ENCODE assay signal across 7 cellular contexts in genomic region chr7:76959569-76960397, GRCh38.
DNase-seq lines count a peak whose midpoint lies in the region; ATAC-seq and TF ChIP-seq lines count a peak whose summit lies in the region.
"Not testable (repeated sequence)": the region's sequence is repeated elsewhere in the genome, so short reads cannot be mapped to it uniquely, and the experiment has no call there.

No MANE protein-coding gene starts in this region.

- H3K27ac ChIP-seq in foreskin keratinocyte: not testable (repeated sequence)

- CTCF ChIA-PET in WTC11 (lab: Charles Lee): not testable (repeated sequence)

- H3K4me1 ChIP-seq in foreskin keratinocyte: not testable (repeated sequence)

- not testable (repeated sequence) for H3K27me3 Mint-ChIP-seq in WTC11 (ENCODE audit: low read depth); natural killer cell treated with Interleukin-12 subunit alpha and Interleukin-12 subunit beta and Interleukin-15 and Interleukin-18, amount 100 ng/mL, for 72 hours

- not testable (repeated sequence) for H3K27ac Mint-ChIP-seq in WTC11; natural killer cell treated with Interleukin-12 subunit alpha and Interleukin-12 subunit beta and Interleukin-15 and Interleukin-18, amount 100 ng/mL, for 72 hours

- POLR2A ChIA-PET in WTC11 (lab: Charles Lee): not testable (repeated sequence)

- DNase-seq in WTC11 (ENCODE audit: low spot score); foreskin keratinocyte; natural killer cell treated with Interleukin-12 subunit alpha and Interleukin-12 subunit beta and Interleukin-15 and Interleukin-18, amount 100 ng/mL, for 72 hours (ENCODE audit: low spot score): not testable (repeated sequence)

- not testable (repeated sequence) for H3K27me3 ChIP-seq in foreskin keratinocyte

- not testable (repeated sequence) for TF ChIP-seq CTCF in WTC11 (IDR thresholded peaks at IDR 0.05); foreskin keratinocyte (conservative IDR thresholded peaks at IDR 0.05)

- not testable (repeated sequence) for H3K4me1 Mint-ChIP-seq in WTC11; natural killer cell treated with Interleukin-12 subunit alpha and Interleukin-12 subunit beta and Interleukin-15 and Interleukin-18, amount 100 ng/mL, for 72 hours (ENCODE audit: low read depth in 2 of 2)

- ATAC-seq in GM18868 (IDR thresholded peaks at IDR 0.05; ENCODE audit: unreplicated experiment) (peak; percentile 92), GM21423 (IDR thresholded peaks at IDR 0.05; ENCODE audit: unreplicated experiment) (peak; percentile 99), HG02852 (IDR thresholded peaks at IDR 0.05; ENCODE audit: unreplicated experiment) (peak; percentile 97), HG03354 (IDR thresholded peaks at IDR 0.05; ENCODE audit: poor library complexity, severe bottlenecking, unreplicated experiment) (peak; percentile 99), WTC11 (peak; percentile 81), foreskin keratinocyte (peak; percentile 90)
- peak; percentile 99 to 100 for ATAC-seq in natural killer cell treated with Interleukin-12 subunit alpha and Interleukin-12 subunit beta and Interleukin-15 and Interleukin-18, amount 100 ng/mL, for 72 hours

- H3K9me3 Mint-ChIP-seq in WTC11; natural killer cell treated with Interleukin-12 subunit alpha and Interleukin-12 subunit beta and Interleukin-15 and Interleukin-18, amount 100 ng/mL, for 72 hours: not testable (repeated sequence)

- H3K4me3 Mint-ChIP-seq in WTC11; natural killer cell treated with Interleukin-12 subunit alpha and Interleukin-12 subunit beta and Interleukin-15 and Interleukin-18, amount 100 ng/mL, for 72 hours: not testable (repeated sequence)

- not testable (repeated sequence) for H3K36me3 Mint-ChIP-seq in WTC11; natural killer cell treated with Interleukin-12 subunit alpha and Interleukin-12 subunit beta and Interleukin-15 and Interleukin-18, amount 100 ng/mL, for 72 hours
